In genomic region chr4:129437347-129437746, GRCh38 we compare ENCODE assay signal across 39 cellular contexts.
"Had no signal": no experiment of that assay in that cellular context is flagged by ENCODE, and none has a peak within 500 bp of the region (broad histone marks: within the 10 kb centered on the region; RNA-seq: fewer than 3 reads in every experiment).

No MANE protein-coding gene starts in this region.

- H3K27me3 Mint-ChIP-seq: activated naive CD4-positive, alpha-beta T cell treated with anti-CD3 and anti-CD28 coated beads, Interleukin-2, amount 10 ng/mL, durations not matched to agents 7 days and 5 days; activated naive CD8-positive, alpha-beta T cell; activated naive CD8-positive, alpha-beta T cell treated with anti-CD3 and anti-CD28 coated beads for 36 hours; activated naive CD8-positive, alpha-beta T cell treated with anti-CD3 and anti-CD28 coated beads, Interleukin-2, amount 10 ng/mL, durations not matched to agents 7 days and 5 days; activated naive CD8-positive, alpha-beta T cell treated with anti-CD3 and anti-CD28 coated beads, Interleukin-2, amount 50 U/mL, for 24 hours; activated T-cell treated with anti-CD3 and anti-CD28 coated beads, Interleukin-2, amount 50 U/mL, for 24 hours; brain; central memory CD8-positive, alpha-beta T cell had no signal

- H3K36me3 Mint-ChIP-seq: activated naive CD4-positive, alpha-beta T cell treated with anti-CD3 and anti-CD28 coated beads, Interleukin-2, amount 10 ng/mL, durations not matched to agents 7 days and 5 days; activated naive CD4-positive, alpha-beta T cell treated with anti-CD3 and anti-CD28 coated beads, Interleukin-2, amount 50 U/mL, for 24 hours; activated naive CD4-positive, alpha-beta T cell treated with anti-CD3 and anti-CD28 coated beads, Interleukin-2, amount 50 U/mL, for 72 hours; activated naive CD8-positive, alpha-beta T cell; activated naive CD8-positive, alpha-beta T cell treated with anti-CD3 and anti-CD28 coated beads for 36 hours; activated naive CD8-positive, alpha-beta T cell treated with anti-CD3 and anti-CD28 coated beads, Interleukin-2, amount 10 ng/mL, durations not matched to agents 7 days and 5 days; brain had no signal

- FAIRE-seq: astrocyte, bronchial epithelial cell had no signal

- H3K4me3 Mint-ChIP-seq: activated naive CD4-positive, alpha-beta T cell treated with anti-CD3 and anti-CD28 coated beads for 36 hours; activated naive CD4-positive, alpha-beta T cell treated with anti-CD3 and anti-CD28 coated beads, Interleukin-2, amount 10 ng/mL, durations not matched to agents 7 days and 5 days; activated naive CD4-positive, alpha-beta T cell treated with anti-CD3 and anti-CD28 coated beads, Interleukin-2, amount 50 U/mL, for 24 hours; activated naive CD8-positive, alpha-beta T cell; activated naive CD8-positive, alpha-beta T cell treated with anti-CD3 and anti-CD28 coated beads for 36 hours; activated naive CD8-positive, alpha-beta T cell treated with anti-CD3 and anti-CD28 coated beads, Interleukin-2, amount 10 ng/mL, durations not matched to agents 7 days and 5 days; activated naive CD8-positive, alpha-beta T cell treated with anti-CD3 and anti-CD28 coated beads, Interleukin-2, amount 50 U/mL, for 24 hours; activated T-cell treated with anti-CD3 and anti-CD28 coated beads, Interleukin-2, amount 50 U/mL, for 24 hours; activated T-cell treated with anti-CD3 and anti-CD28 coated beads, Interleukin-2, amount 50 U/mL, for 4 hours; activated T-cell treated with anti-CD3 and anti-CD28 coated beads, Interleukin-2, amount 50 U/mL, for 72 hours; activated T-helper 17 cell treated with anti-CD3 and anti-CD28 coated beads, Interleukin-2, amount 50 U/mL, for 72 hours; brain; central memory CD8-positive, alpha-beta T cell had no signal

- H3K4me1 Mint-ChIP-seq: activated naive CD4-positive, alpha-beta T cell treated with anti-CD3 and anti-CD28 coated beads, Interleukin-2, amount 10 ng/mL, durations not matched to agents 7 days and 5 days; activated naive CD4-positive, alpha-beta T cell treated with anti-CD3 and anti-CD28 coated beads, Interleukin-2, amount 50 U/mL, for 24 hours; activated naive CD8-positive, alpha-beta T cell treated with anti-CD3 and anti-CD28 coated beads for 36 hours; activated naive CD8-positive, alpha-beta T cell treated with anti-CD3 and anti-CD28 coated beads, Interleukin-2, amount 10 ng/mL, durations not matched to agents 7 days and 5 days; activated naive CD8-positive, alpha-beta T cell treated with anti-CD3 and anti-CD28 coated beads, Interleukin-2, amount 50 U/mL, for 24 hours; activated T-helper 17 cell treated with anti-CD3 and anti-CD28 coated beads, Interleukin-2, amount 50 U/mL, for 72 hours; brain; central memory CD8-positive, alpha-beta T cell had no signal

- H3K27ac Mint-ChIP-seq: activated naive CD4-positive, alpha-beta T cell treated with anti-CD3 and anti-CD28 coated beads for 36 hours; activated naive CD4-positive, alpha-beta T cell treated with anti-CD3 and anti-CD28 coated beads, Interleukin-2, amount 10 ng/mL, durations not matched to agents 7 days and 5 days; activated naive CD4-positive, alpha-beta T cell treated with anti-CD3 and anti-CD28 coated beads, Interleukin-2, amount 50 U/mL, for 24 hours; activated naive CD4-positive, alpha-beta T cell treated with anti-CD3 and anti-CD28 coated beads, Interleukin-2, amount 50 U/mL, for 72 hours; activated naive CD8-positive, alpha-beta T cell; activated naive CD8-positive, alpha-beta T cell treated with anti-CD3 and anti-CD28 coated beads for 36 hours; activated naive CD8-positive, alpha-beta T cell treated with anti-CD3 and anti-CD28 coated beads, Interleukin-2, amount 10 ng/mL, durations not matched to agents 7 days and 5 days; activated naive CD8-positive, alpha-beta T cell treated with anti-CD3 and anti-CD28 coated beads, Interleukin-2, amount 50 U/mL, for 24 hours; activated T-cell treated with anti-CD3 and anti-CD28 coated beads, Interleukin-2, amount 50 U/mL, for 24 hours; activated T-cell treated with anti-CD3 and anti-CD28 coated beads, Interleukin-2, amount 50 U/mL, for 72 hours; activated T-helper 17 cell treated with anti-CD3 and anti-CD28 coated beads, Interleukin-2, amount 50 U/mL, for 72 hours; activated T-helper 2 cell treated with anti-CD3 and anti-CD28 coated beads, Interferon-gamma antibody, Interleukin-2, Interleukin-4, amounts not matched to agents 10 μg/mL and 5 μg/mL and 100 μg/mL, durations not matched to agents 14 hours and 24 hours and 36 hours had no signal

- H3K27ac ChIP-seq: adrenal gland, ascending aorta, body of pancreas, brain microvascular endothelial cell, breast epithelium, cardiac muscle cell had no signal

- H3K9me3 Mint-ChIP-seq: activated naive CD4-positive, alpha-beta T cell treated with anti-CD3 and anti-CD28 coated beads, Interleukin-2, amount 10 ng/mL, durations not matched to agents 7 days and 5 days; activated naive CD4-positive, alpha-beta T cell treated with anti-CD3 and anti-CD28 coated beads, Interleukin-2, amount 50 U/mL, for 72 hours; activated naive CD8-positive, alpha-beta T cell treated with anti-CD3 and anti-CD28 coated beads for 36 hours; activated naive CD8-positive, alpha-beta T cell treated with anti-CD3 and anti-CD28 coated beads, Interleukin-2, amount 10 ng/mL, durations not matched to agents 7 days and 5 days; activated T-cell treated with anti-CD3 and anti-CD28 coated beads, Interleukin-2, amount 50 U/mL, for 24 hours; activated T-cell treated with anti-CD3 and anti-CD28 coated beads, Interleukin-2, amount 50 U/mL, for 4 hours; activated T-cell treated with anti-CD3 and anti-CD28 coated beads, Interleukin-2, amount 50 U/mL, for 72 hours; activated T-helper 17 cell treated with anti-CD3 and anti-CD28 coated beads, Interleukin-2, amount 50 U/mL, for 72 hours; activated T-helper 2 cell treated with anti-CD3 and anti-CD28 coated beads, Interferon-gamma antibody, Interleukin-2, Interleukin-4, amounts not matched to agents 10 μg/mL and 5 μg/mL and 100 μg/mL, durations not matched to agents 14 hours and 24 hours and 36 hours; central memory CD8-positive, alpha-beta T cell had no signal

- H3K4me1 ChIP-seq: adrenal gland, ascending aorta, body of pancreas, breast epithelium had no signal

- ATAC-seq: activated naive CD4-positive, alpha-beta T cell treated with anti-CD3 and anti-CD28 coated beads, Interleukin-2, amount 50 U/mL, for 72 hours; activated naive CD8-positive, alpha-beta T cell treated with anti-CD3 and anti-CD28 coated beads, Interleukin-2, amount 50 U/mL, for 24 hours; activated T-cell treated with anti-CD3 and anti-CD28 coated beads, Interleukin-2, amount 50 U/mL, for 4 hours; activated T-cell treated with anti-CD3 and anti-CD28 coated beads, Interleukin-2, amount 50 U/mL, for 72 hours; activated T-helper 17 cell treated with anti-CD3 and anti-CD28 coated beads, Interleukin-2, amount 50 U/mL, for 72 hours; body of pancreas had no signal

- H3K27me3 ChIP-seq: adrenal gland, ascending aorta, body of pancreas, brain microvascular endothelial cell, breast epithelium had no signal

- H3K4me3 ChIP-seq: adrenal gland, ascending aorta, body of pancreas, breast epithelium, cardiac muscle cell had no signal

- H3K9me3 ChIP-seq: adrenal gland, ascending aorta, body of pancreas, breast epithelium had no signal

- H3K36me3 ChIP-seq: adrenal gland, ascending aorta, brain microvascular endothelial cell, breast epithelium, cardiac muscle cell had no signal

- DNase-seq: activated effector memory CD4-positive, alpha-beta T cell treated with anti-CD3 and anti-CD28 coated beads, Interleukin-2, amount 50 U/mL, for 16 hours; activated effector memory CD4-positive, alpha-beta T cell treated with Interleukin-2 at 50 U/mL for 16 hours; activated gamma-delta T cell; activated gamma-delta T cell treated with Interleukin-2 at 50 U/mL for 16 hours; activated naive CD4-positive, alpha-beta T cell; activated naive CD4-positive, alpha-beta T cell treated with anti-CD3 and anti-CD28 coated beads for 36 hours; activated naive CD4-positive, alpha-beta T cell treated with anti-CD3 and anti-CD28 coated beads, Interleukin-2, amount 10 ng/mL, durations not matched to agents 7 days and 5 days; activated naive CD4-positive, alpha-beta T cell treated with anti-CD3 and anti-CD28 coated beads, Interleukin-2, amount 50 U/mL, for 16 hours; activated naive CD4-positive, alpha-beta T cell treated with Interleukin-2 at 50 U/mL for 16 hours; activated naive CD8-positive, alpha-beta T cell treated with anti-CD3 and anti-CD28 coated beads for 36 hours; activated naive CD8-positive, alpha-beta T cell treated with anti-CD3 and anti-CD28 coated beads, Interleukin-2, amount 10 ng/mL, durations not matched to agents 7 days and 5 days; activated naive CD8-positive, alpha-beta T cell treated with anti-CD3 and anti-CD28 coated beads, Interleukin-2, amount 50 U/mL, for 24 hours; activated T-cell treated with anti-CD3 and anti-CD28 coated beads, Interleukin-2, amount 50 U/mL, for 1 hour; activated T-cell treated with anti-CD3 and anti-CD28 coated beads, Interleukin-2, amount 50 U/mL, for 24 hours; activated T-cell treated with anti-CD3 and anti-CD28 coated beads, Interleukin-2, amount 50 U/mL, for 4 hours; activated T-cell treated with anti-CD3 and anti-CD28 coated beads, Interleukin-2, amount 50 U/mL, for 48 hours; activated T-cell treated with anti-CD3 and anti-CD28 coated beads, Interleukin-2, amount 50 U/mL, for 72 hours; adrenal gland; amniotic stem cell; amygdala; anterior cingulate cortex; aorta; body of pancreas; brain microvascular endothelial cell; caudate nucleus; central memory CD4-positive, alpha-beta T cell; cerebellar nuclear complex had no signal
